Comparison of ENCODE assay signal across 8 cellular contexts in genomic region chr19:14433454-14434156, GRCh38. TPM values are rescaled to one million over a fixed set of nuclear protein-coding genes. Genes with fewer than 3 reads are reported as not detected.
DNase-seq lines count a peak whose midpoint lies in the region; ATAC-seq and TF ChIP-seq lines count a peak whose summit lies in the region.

No MANE protein-coding gene starts in this region.

- TF ChIP-seq POLR2A in lower leg skin (IDR thresholded peaks at IDR 0.05) (no peak), stomach (IDR thresholded peaks at IDR 0.05) (no peak)

- no peaks in the 10 kb centered on the region for H4K20me1 ChIP-seq in KMS-11 (ENCODE audit: insufficient read depth)

- 1 to 3% methylated on average over 23 to 25 of the region's 62 CpGs for WGBS in lower leg skin, 2 donors
- WGBS in stomach, 5 donors, result 0 to 4% (median 0%) methylated on average over 9 to 57 of the region's 62 CpGs

- no peak overlapping the region; the same call in 1 of the 2 replicates for H3K9ac ChIP-seq in KMS-11

- H2AFZ ChIP-seq in KMS-11 (ENCODE audit: low read depth), result peak overlapping the region; percentile 59

- H3K4me2 ChIP-seq in KMS-11, result peak overlapping the region; percentile 51

- DNase-seq in T-helper 22 cell (ENCODE audit: low read depth), result peak; percentile 19
- DNase-seq in cerebellum (ENCODE audit: low spot score), result peak; percentile 33
- no peak for DNase-seq in lower leg skin (ENCODE audit: low spot score in 2 of 2)
- DNase-seq in stomach, result peak; percentile 62
- DNase-seq in Ammon's horn (ENCODE audit: low spot score), result no peak

- H3K36me3 ChIP-seq in KMS-11 (ENCODE audit: insufficient read depth), result no peaks in the 10 kb centered on the region
- peaks cover 0 to 18% (median 5%) of the 10 kb centered on the region in 4 donors for H3K36me3 ChIP-seq in stomach

- H3K9me3 ChIP-seq in stomach, result no peaks in the 10 kb centered on the region

- no peaks in the 10 kb centered on the region for H3K27me3 ChIP-seq in KMS-11 (ENCODE audit: insufficient read depth, low read depth)
- no peaks in the 10 kb centered on the region for H3K27me3 ChIP-seq in stomach

- intact Hi-C loops in lower leg skin (cut with DNase I; ENCODE audit: low total_unique reads) (no loop called here), stomach (cut with DNase I; ENCODE audit: low total_unique reads) (no loop called here)

- peak overlapping the region; percentile 82 for H3K4me3 ChIP-seq in GM08714 (ENCODE audit: low read length)
- no peak overlapping the region for H3K4me3 ChIP-seq in KMS-11 (IDR thresholded peaks at IDR 0.05; ENCODE audit: insufficient read depth, low read depth, low read length)
- peak overlapping the region; percentile 74 for H3K4me3 ChIP-seq in lower leg skin (ENCODE audit: low read depth, poor library complexity, severe bottlenecking)
- H3K4me3 ChIP-seq in stomach, result peak overlapping the region; percentile 81 to 94 (median 88)

- no peak for ATAC-seq in HG03378 (IDR thresholded peaks at IDR 0.05; ENCODE audit: unreplicated experiment)

- H3K4me1 ChIP-seq in KMS-11 (ENCODE audit: low read depth, poor library complexity, severe bottlenecking), result no peaks in the 10 kb centered on the region
- peaks cover 31 to 57% (median 43%) of the 10 kb centered on the region in 4 donors for H3K4me1 ChIP-seq in stomach

- H3K79me2 ChIP-seq in KMS-11 (ENCODE audit: insufficient read depth, low read depth), result no peaks in the 10 kb centered on the region

- H3K27ac ChIP-seq in KMS-11 (no peak overlapping the region), stomach (peak overlapping the region; percentile 20 to 92 (median 86))

- TF ChIP-seq CTCF in KMS-11 (conservative IDR thresholded peaks at IDR 0.05; ENCODE audit: low read depth, low read length), result no peak
- TF ChIP-seq CTCF in lower leg skin (IDR thresholded peaks at IDR 0.05), result no peak
- TF ChIP-seq CTCF in stomach (IDR thresholded peaks at IDR 0.05), result no peak

- TF ChIP-seq EP300 in stomach (IDR thresholded peaks at IDR 0.05), result no peak

RNA-seq across cellular contexts. Expression of gene PKN1, which starts 0.5 kb away (rescaled TPM):
- 38.7 TPM for total RNA-seq in cerebellum
- total RNA-seq in lower leg skin, result 10 to 100 TPM; 13.2 to 30.9 (median 16.4) TPM
- total RNA-seq in stomach, result 100 to 1,000 TPM in 2 of 5 donors, 10 to 100 TPM in 3; 44.2 to 268 (median 90.4) TPM
- 10 to 100 TPM; 42.0 to 95.6 (median 85.4) TPM for polyA plus RNA-seq in stomach

RNA-seq across cellular contexts. Expression of gene DDX39A, which starts 14.5 kb away (rescaled TPM):
- total RNA-seq in cerebellum (26.7 TPM), lower leg skin (100 to 1,000 TPM in 1 of 4 donors, 10 to 100 TPM in 3; 65.7 to 128 (median 76.4) TPM), stomach (100 to 1,000 TPM in 3 of 5 donors, 10 to 100 TPM in 2; 37.1 to 298 (median 107) TPM)
- polyA plus RNA-seq in stomach, result 100 to 1,000 TPM in 2 of 3 donors, 10 to 100 TPM in 1; 68.3 to 136 (median 114) TPM

RNA-seq across cellular contexts. Expression of gene PTGER1, which starts 41.5 kb away (rescaled TPM):
- 0.27 TPM for total RNA-seq in cerebellum
- total RNA-seq in lower leg skin, result under 1 TPM in 1 of 4 donors, not detected in 3; 0.62 TPM
- total RNA-seq in stomach, result 1 to 10 TPM in 2 of 5 donors, not detected in 3; 1.2 to 3.3 TPM
- 1 to 10 TPM in 2 of 3 donors, not detected in 1; 1.4 to 3.4 TPM for polyA plus RNA-seq in stomach

RNA-seq across cellular contexts. Expression of gene ADGRE5, which starts 52.4 kb away (rescaled TPM):
- total RNA-seq in cerebellum (1.9 TPM), lower leg skin (10 to 100 TPM in 3 of 4 donors, 1 to 10 TPM in 1; 8.0 to 18.6 (median 15.6) TPM), stomach (100 to 1,000 TPM in 1 of 5 donors, 10 to 100 TPM in 4; 12.3 to 128 (median 52.5) TPM)
- polyA plus RNA-seq in stomach, result 10 to 100 TPM; 11.4 to 26.5 (median 12.1) TPM

Comparison
In these comparisons a context has a peak if more than half of its experiments do, and no peak if none do; other contexts are left out.
1. DNase-seq: peak in T-helper 22 cell (single experiment), cerebellum (single experiment) and stomach (single experiment); none in lower leg skin (0 of 2) and Ammon's horn (single experiment).